27 cellular contexts compared by ENCODE assay signal in genomic region chr3:192991351-192991750, GRCh38.
"Had no signal": no experiment of that assay in that cellular context is flagged by ENCODE, and none has a peak within 500 bp of the region (broad histone marks: within the 10 kb centered on the region; RNA-seq: fewer than 3 reads in every experiment).

No MANE protein-coding gene starts in this region.

- H3K4me3 ChIP-seq: neural progenitor cell, ovary, psoas muscle, right lobe of liver, sigmoid colon, skin epidermis, smooth muscle cell, spleen, suprapubic skin, testis, tibial artery, transverse colon, vagina had no signal

- H3K36me3 ChIP-seq: neural progenitor cell, ovary, right lobe of liver, sigmoid colon, spleen, suprapubic skin, tibial artery, transverse colon, vagina had no signal

- DNase-seq: natural killer cell; occipital lobe; ovary; psoas muscle; right cardiac atrium; right lobe of liver; sigmoid colon; spleen; stimulated activated CD4-positive, alpha-beta T cell treated with anti-CD3 and anti-CD28 coated beads, Interleukin-12 subunit alpha, Interleukin-12 subunit beta, amount 100 ng/mL, for 4 hours; stimulated activated CD4-positive, alpha-beta T cell treated with anti-CD3 and anti-CD28 coated beads, Interleukin-1b, Interleukin-23, amount 100 ng/mL, for 48 hours; stimulated activated CD4-positive, alpha-beta T cell treated with anti-CD3 and anti-CD28 coated beads, Interleukin-4, amount 100 ng/mL, for 1 hour; stimulated activated CD4-positive, alpha-beta T cell treated with anti-CD3 and anti-CD28 coated beads, Interleukin-4, amount 100 ng/mL, for 4 hours; stimulated activated CD8-positive, alpha-beta memory T cell treated with anti-CD3 and anti-CD28 coated beads, Interleukin-4, amount 100 ng/mL, for 48 hours; stimulated activated naive CD4-positive, alpha-beta T cell; stimulated activated naive CD8-positive, alpha-beta T cell treated with anti-CD3 and anti-CD28 coated beads, Interleukin-15, amount 100 ng/mL, for 72 hours; stimulated activated naive CD8-positive, alpha-beta T cell treated with anti-CD3 and anti-CD28 coated beads, Interleukin-15, Interleukin-2, amounts not matched to agents 100 U/mL and 50 U/mL, for 24 hours; substantia nigra; testis; tibial artery; transverse colon had no signal

- H3K27me3 ChIP-seq: neural progenitor cell, ovary, right lobe of liver, sigmoid colon, spleen, suprapubic skin, testis, tibial artery, transverse colon, vagina had no signal

- ATAC-seq: natural killer cell; psoas muscle; right cardiac atrium; right lobe of liver; stimulated activated memory B cell treated with anti-CD40 and anti-IgM and Interleukin-4, amounts not matched to agents 10 μg/mL and 1 μg/mL and 100 μg/mL, for 72 hours; stimulated activated naive CD8-positive, alpha-beta T cell treated with anti-CD3 and anti-CD28 coated beads, Interleukin-15, amount 100 ng/mL, for 72 hours; stimulated activated naive CD8-positive, alpha-beta T cell treated with anti-CD3 and anti-CD28 coated beads, Interleukin-15, Interleukin-2, amounts not matched to agents 100 U/mL and 50 U/mL, for 24 hours had no signal

- H3K27ac ChIP-seq: neural progenitor cell, ovary, parathyroid adenoma, psoas muscle, right lobe of liver, sigmoid colon, skin epidermis, spleen, suprapubic skin, testis, tibial artery, transverse colon, vagina had no signal

- H3K4me1 ChIP-seq: neural progenitor cell, parathyroid adenoma, psoas muscle, right lobe of liver, sigmoid colon, suprapubic skin, testis, tibial artery, vagina had no signal

- H3K9me3 ChIP-seq: ovary, psoas muscle, right lobe of liver, sigmoid colon, spleen, suprapubic skin, testis, tibial artery, transverse colon, vagina had no signal
